Comparison of ENCODE assay signal across 12 cellular contexts in genomic region chr10:132400041-132400546, GRCh38. TPM values are rescaled to one million over a fixed set of nuclear protein-coding genes. Genes with fewer than 3 reads are reported as not detected.
DNase-seq lines count a peak whose midpoint lies in the region; ATAC-seq and TF ChIP-seq lines count a peak whose summit lies in the region.
"Had no signal": no experiment of that assay in that cellular context is flagged by ENCODE, and none has a peak within 500 bp of the region (broad histone marks: within the 10 kb centered on the region; RNA-seq: fewer than 3 reads in every experiment).

No MANE protein-coding gene starts in this region.

- no peaks in the 10 kb centered on the region for H3K27me3 ChIP-seq in vagina

- no peak overlapping the region for H3K27ac Mint-ChIP-seq in nephron
- peak overlapping the region in 1 of 2 donors; percentile 37 for H3K27ac Mint-ChIP-seq in stimulated activated naive CD8-positive, alpha-beta T cell treated with anti-CD3 and anti-CD28 coated beads, Interleukin-15, amount 100 ng/mL, for 72 hours
- H3K27ac Mint-ChIP-seq: T-helper 1 cell treated with Interleukin-12 subunit alpha and Interleukin-12 subunit beta and Interleukin-4 antibody, amounts not matched to agents 30 μg/mL and 1 μg/mL, for 36 hours had no signal

- H3K36me3 Mint-ChIP-seq in nephron (ENCODE audit: low read depth) = no peaks in the 10 kb centered on the region

- H3K4me3 ChIP-seq in vagina = no peak overlapping the region

- no peak for TF ChIP-seq POLR2A in vagina (IDR thresholded peaks at IDR 0.05)

- H3K27ac ChIP-seq in VCaP (peak overlapping the region; percentile 91), vagina (peak overlapping the region; percentile 53)

- H3K36me3 ChIP-seq in vagina = peaks cover 0 to 6% of the 10 kb centered on the region in 2 donors

- H3K4me1 ChIP-seq in vagina = peaks cover 72% of the 10 kb centered on the region

- no peaks in the 10 kb centered on the region for H3K9me3 ChIP-seq in vagina

- TF ChIP-seq CTCF in VCaP (conservative IDR thresholded peaks at IDR 0.05) = no peak
- TF ChIP-seq CTCF in nephron (IDR thresholded peaks at IDR 0.05; ENCODE audit: unreplicated experiment in 3 of 3) = no peak
- no peak for TF ChIP-seq CTCF in vagina (IDR thresholded peaks at IDR 0.05)

- intact Hi-C loops in left cardiac atrium (cut with DNase I) = no loop called here
- intact Hi-C loops in vagina (cut with DNase I) = no loop called here

- H3K4me1 Mint-ChIP-seq in nephron = peaks cover 9% of the 10 kb centered on the region
- peaks cover 39% of the 10 kb centered on the region for H3K4me1 Mint-ChIP-seq in stimulated activated naive CD8-positive, alpha-beta T cell treated with anti-CD3 and anti-CD28 coated beads, Interleukin-15, amount 100 ng/mL, for 72 hours

- ATAC-seq in left cardiac atrium = no peak
- ATAC-seq in stimulated activated naive CD8-positive, alpha-beta T cell treated with anti-CD3 and anti-CD28 coated beads, Interleukin-15, amount 100 ng/mL, for 72 hours = no peak
- ATAC-seq: PC-3 had no signal

- DNase-seq in left cardiac atrium = peak; percentile 15
- DNase-seq in vagina (ENCODE audit: extremely low spot score in 2 of 2) = no peak
- DNase-seq in stimulated activated naive CD8-positive, alpha-beta T cell treated with anti-CD3 and anti-CD28 coated beads, Interleukin-15, amount 100 ng/mL, for 72 hours = no peak
- DNase-seq in GF-D8 (lab: John Stamatoyannopoulos, UW) = no peak
- no peak for DNase-seq in stimulated activated CD4-positive, alpha-beta T cell treated with anti-CD3 and anti-CD28 coated beads, Interleukin-4, amount 100 ng/mL, for 4 hours
- DNase-seq: NCI-H1092 treated with DMSO at 0.1 percent for 48 hours; NCI-H345; PC-3; stimulated activated CD4-positive, alpha-beta T cell treated with anti-CD3 and anti-CD28 coated beads, Interleukin-1b, Interleukin-23, amount 100 ng/mL, for 48 hours had no signal

- H3K27me3 Mint-ChIP-seq in nephron (ENCODE audit: low read depth) = no peaks in the 10 kb centered on the region
- no peaks in the 10 kb centered on the region for H3K27me3 Mint-ChIP-seq in stimulated activated naive CD8-positive, alpha-beta T cell treated with anti-CD3 and anti-CD28 coated beads, Interleukin-15, amount 100 ng/mL, for 72 hours

- no peaks in the 10 kb centered on the region for H3K9me3 Mint-ChIP-seq in nephron
- H3K9me3 Mint-ChIP-seq in stimulated activated naive CD8-positive, alpha-beta T cell treated with anti-CD3 and anti-CD28 coated beads, Interleukin-15, amount 100 ng/mL, for 72 hours = no peaks in the 10 kb centered on the region
- H3K9me3 Mint-ChIP-seq: T-helper 1 cell treated with Interleukin-12 subunit alpha and Interleukin-12 subunit beta and Interleukin-4 antibody, amounts not matched to agents 30 μg/mL and 1 μg/mL, for 36 hours had no signal

- H3K4me3 Mint-ChIP-seq in nephron = peak overlapping the region in 2 of 3 experiments; percentile 4 to 38
- no peak overlapping the region for H3K4me3 Mint-ChIP-seq in stimulated activated naive CD8-positive, alpha-beta T cell treated with anti-CD3 and anti-CD28 coated beads, Interleukin-15, amount 100 ng/mL, for 72 hours

RNA-seq across cellular contexts. Expression of gene PWWP2B, which starts 3.1 kb away (rescaled TPM):
- 10 to 100 TPM; 11.8 to 12.7 TPM for total RNA-seq in left cardiac atrium
- 14.7 TPM for total RNA-seq in vagina

Comparison
In these comparisons a context has a peak if more than half of its experiments do, and no peak if none do; other contexts are left out.
1. H3K4me3 Mint-ChIP-seq: peak in nephron (2 of 3); none in stimulated activated naive CD8-positive, alpha-beta T cell treated with anti-CD3 and anti-CD28 coated beads, Interleukin-15, amount 100 ng/mL, for 72 hours (0 of 2).